In genomic region chrX:27882695-27883094, GRCh38 we compare ENCODE assay signal across 9 cellular contexts.
"Had no signal": no experiment of that assay in that cellular context is flagged by ENCODE, and none has a peak within 500 bp of the region (broad histone marks: within the 10 kb centered on the region; RNA-seq: fewer than 3 reads in every experiment).

No MANE protein-coding gene starts in this region.

- H3K9me3 ChIP-seq: HAP-1 had no signal

- FAIRE-seq: HepG2 had no signal

- H3K27ac ChIP-seq: GM23248, HL-60 had no signal

- DNase-seq: GM23248, GOT3, H7, HFFc6, KBM-7 had no signal

- H3K9ac ChIP-seq: GM23248 had no signal

- H2AFZ ChIP-seq: GM23248 had no signal

- H3K4me3 ChIP-seq: GM23248, HAP-1 had no signal

- H3K36me3 ChIP-seq: HAP-1 had no signal

- ATAC-seq: HCT116, HepG2 had no signal
